In the genomic region with DNA sequence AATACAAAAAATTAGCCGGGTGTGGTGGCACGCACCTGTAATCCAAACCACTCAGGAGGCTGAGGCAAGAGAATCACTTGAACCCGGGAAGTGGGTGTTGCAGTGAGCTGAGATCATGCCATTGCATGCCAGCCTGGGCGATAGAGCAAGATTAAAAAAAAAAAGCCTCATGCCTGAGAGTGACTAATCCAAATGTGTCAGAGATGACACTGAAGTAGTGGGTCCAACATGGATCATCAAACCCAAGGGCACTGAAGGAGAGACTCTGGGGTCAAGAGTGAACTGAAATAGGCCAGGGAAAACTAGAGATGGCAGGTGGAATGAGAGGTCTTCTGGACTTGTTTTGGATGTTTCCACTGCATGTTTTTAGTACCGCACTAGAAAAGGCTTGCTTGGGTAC, we compare ENCODE assay signal across 24 cellular contexts.
"Had no signal": no experiment of that assay in that cellular context is flagged by ENCODE, and none has a peak within 500 bp of the region (broad histone marks: within the 10 kb centered on the region; RNA-seq: fewer than 3 reads in every experiment).

No MANE protein-coding gene starts in this region.

- ATAC-seq: esophagus mucosa; left lobe of liver; naive thymus-derived CD4-positive, alpha-beta T cell; sciatic nerve; stimulated activated naive CD8-positive, alpha-beta T cell treated with anti-CD3 and anti-CD28 coated beads, Interleukin-15, amount 100 ng/mL, for 72 hours; upper lobe of right lung had no signal

- DNase-seq: cortex of kidney; foreskin melanocyte; head of caudate nucleus; mesenchymal stem cell; midbrain; naive thymus-derived CD4-positive, alpha-beta T cell; stimulated activated CD4-positive, alpha-beta T cell treated with anti-CD3 and anti-CD28 coated beads, Interleukin-12 subunit alpha, Interleukin-12 subunit beta, amount 100 ng/mL, for 4 hours; stimulated activated CD4-positive, alpha-beta T cell treated with anti-CD3 and anti-CD28 coated beads, Interleukin-1b, Interleukin-23, amount 100 ng/mL, for 48 hours; stimulated activated CD4-positive, alpha-beta T cell treated with anti-CD3 and anti-CD28 coated beads, Interleukin-4, amount 100 ng/mL, for 1 hour; stimulated activated CD8-positive, alpha-beta memory T cell treated with anti-CD3 and anti-CD28 coated beads, Interleukin-4, amount 100 ng/mL, for 48 hours; stimulated activated naive CD4-positive, alpha-beta T cell; stimulated activated naive CD8-positive, alpha-beta T cell treated with anti-CD3 and anti-CD28 coated beads, Interleukin-15, amount 100 ng/mL, for 72 hours; transverse colon; upper lobe of right lung; uterus had no signal

- H3K36me3 ChIP-seq: neural progenitor cell, right atrium auricular region, suprapubic skin, transverse colon, upper lobe of right lung, uterus had no signal

- FAIRE-seq: keratinocyte had no signal

- H3K4me3 ChIP-seq: lung, neural progenitor cell, right atrium auricular region, smooth muscle cell, suprapubic skin, transverse colon, upper lobe of right lung, uterus had no signal

- H3K27me3 ChIP-seq: neural progenitor cell, right atrium auricular region, suprapubic skin, transverse colon, upper lobe of right lung, uterus had no signal
